8 cellular contexts compared by ENCODE assay signal in the genomic region with DNA sequence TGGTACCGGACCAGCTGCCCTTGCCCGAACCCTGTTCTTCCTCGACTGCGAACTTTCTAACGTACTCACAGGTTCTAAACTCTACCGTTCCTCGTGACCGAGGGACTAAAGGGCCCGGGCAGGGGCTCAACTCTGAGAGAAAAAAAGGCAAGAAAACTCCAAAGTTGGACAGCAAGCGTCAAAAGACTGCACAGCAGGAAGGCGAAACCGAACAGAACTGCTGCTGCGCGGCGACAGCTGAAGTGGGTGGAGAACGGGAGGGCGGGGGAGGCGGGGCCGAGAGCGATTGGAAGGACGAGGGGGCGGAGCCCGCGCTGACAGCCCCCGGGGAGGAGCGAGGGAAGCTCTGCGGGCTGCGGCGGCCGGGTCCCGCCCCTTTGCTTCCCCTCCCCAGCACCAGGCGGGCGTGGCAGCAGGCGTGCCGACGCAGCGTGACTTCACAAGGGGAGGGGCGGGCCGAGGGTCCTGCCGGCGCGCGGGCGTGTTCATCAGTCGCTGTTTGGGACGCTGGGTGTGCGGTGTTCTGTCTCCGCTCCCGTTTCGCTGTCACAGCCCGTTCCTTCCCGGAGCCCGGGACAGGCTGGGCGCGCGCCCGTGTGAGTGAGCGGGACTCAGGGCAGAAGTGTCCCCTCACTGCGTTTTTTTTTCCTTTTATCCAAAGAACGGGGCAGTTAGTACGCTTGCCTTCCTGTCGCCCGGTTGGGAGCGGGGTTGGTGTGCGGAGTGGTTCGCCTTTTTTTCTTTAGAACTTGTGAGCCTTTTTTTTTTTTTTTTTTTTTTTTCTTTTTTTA. TPM values are rescaled to one million over a fixed set of nuclear protein-coding genes. Genes with fewer than 3 reads are reported as not detected.
A peak's percentile ranks its signal among the peaks of the same experiment; 100 is the strongest.
DNase-seq lines count a peak whose midpoint lies in the region; ATAC-seq and TF ChIP-seq lines count a peak whose summit lies in the region.

A gene with protein sequence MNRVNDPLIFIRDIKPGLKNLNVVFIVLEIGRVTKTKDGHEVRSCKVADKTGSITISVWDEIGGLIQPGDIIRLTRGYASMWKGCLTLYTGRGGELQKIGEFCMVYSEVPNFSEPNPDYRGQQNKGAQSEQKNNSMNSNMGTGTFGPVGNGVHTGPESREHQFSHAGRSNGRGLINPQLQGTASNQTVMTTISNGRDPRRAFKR (plus strand): TSS at position 491 of the 791 bp plus-strand sequence. CDS start 479 bp downstream, outside the sequence.

- H3K4me2 ChIP-seq in PC-9 = peak within 1 kb of the TSS; percentile 96

- intact Hi-C loops in PC-9 (cut with micrococcal nuclease; ENCODE audit: unreplicated experiment) = loop anchor here (1.0 kb wide), 4 partner anchors 11 to 112 kb away; no protein-coding TSS in a partner anchor

- CTCF ChIA-PET in PC-9 (lab: Charles Lee) = interaction anchor here (0.6 kb wide), 1 partner anchor 1482 kb away, joined by 5 read pairs; no protein-coding TSS in a partner anchor

- H3K27ac ChIP-seq in PC-9 (peak within 1 kb of the TSS; percentile 98), epithelial cell of prostate (peak within 1 kb of the TSS; percentile 99)

- H3F3A ChIP-seq in PC-9 (ENCODE audit: insufficient read depth, low read depth) = peaks cover 28% of the 10 kb centered on the region

- TF ChIP-seq CTCF in PC-9 (conservative IDR thresholded peaks at IDR 0.05) = no peak

- BruUV-seq in PC-9 (replicated peaks; lab: Mats Ljungman, UMichigan) = no TSS peak

- ATAC-seq in GM21717 (IDR thresholded peaks at IDR 0.05; ENCODE audit: unreplicated experiment) = peak; percentile 61

- peaks cover 32% of the 10 kb centered on the region for H3K4me1 ChIP-seq in PC-9 (replicated peaks; ENCODE audit: insufficient read depth)

- peak within 1 kb of the TSS; percentile 75 for H2AFZ ChIP-seq in PC-9

- in situ Hi-C loops in KBM-7 (cut with MboI; ENCODE audit: low pct_unique_long_range_greater_than_20kb, low sequenced_read_pairs) = no loop called here

- no peaks in the 10 kb centered on the region for H4K20me1 ChIP-seq in PC-9 (ENCODE audit: insufficient read depth)

- peak; percentile 99 for DNase-seq in DMS53 (lab: John Stamatoyannopoulos, UW)
- DNase-seq in KBM-7 = peak; percentile 97
- DNase-seq in PC-9 = peak; percentile 79 to 95
- peak; percentile 99 for DNase-seq in activated T-cell treated with anti-CD3 and anti-CD28 coated beads for 48 hours (ENCODE audit: low read depth)
- DNase-seq in epithelial cell of prostate (ENCODE audit: low read depth, low spot score) = peak; percentile 87
- peak; percentile 98 for DNase-seq in mucosa of gallbladder (ENCODE audit: low spot score)
- peak; percentile 98 for DNase-seq in stimulated activated CD8-positive, alpha-beta memory T cell treated with anti-CD3 and anti-CD28 coated beads, Interleukin-4, amount 100 ng/mL, for 24 hours (ENCODE audit: low read depth)

- POLR2A ChIA-PET in PC-9 (lab: Charles Lee; ENCODE audit: unreplicated experiment) = interaction anchor here (0.6 to 2.8 kb wide), 16 partner anchors 14 to 1509 kb away, joined by 3 to 61 read pairs (median 6); no protein-coding TSS in a partner anchor

- H3K36me3 ChIP-seq in PC-9 (ENCODE audit: low read depth) = peaks cover 24% of the 10 kb centered on the region

- no peaks in the 10 kb centered on the region for H3K27me3 ChIP-seq in PC-9 (ENCODE audit: insufficient read depth, low read depth)

- no peaks in the 10 kb centered on the region for H3K9me2 ChIP-seq in PC-9 (ENCODE audit: insufficient read depth)

- H3K4me3 ChIP-seq in PC-9 = peak within 1 kb of the TSS; percentile 86

- H3K9me3 ChIP-seq in PC-9 (ENCODE audit: insufficient read depth, low read depth) = no peaks in the 10 kb centered on the region

- peaks cover 41% of the 10 kb centered on the region for H3K79me2 ChIP-seq in PC-9 (ENCODE audit: low read depth)

RNA-seq across cellular contexts. Expression of the gene that starts here (rescaled TPM):
- total RNA-seq in PC-9 (2021) (39.0 and 46.5 TPM in 2 replicates), mucosa of gallbladder (17.4 TPM)

Comparison
In these comparisons a context has a peak if more than half of its experiments do, and no peak if none do; other contexts are left out.
1. Peak in every context shown above with its lines: DNase-seq, ATAC-seq, H3K4me3 ChIP-seq and H3K27ac ChIP-seq.